18 cellular contexts compared by ENCODE assay signal in genomic region chr6:99130897-99131873, GRCh38.
A peak's percentile ranks its signal among the peaks of the same experiment; 100 is the strongest.
DNase-seq lines count a peak whose midpoint lies in the region; ATAC-seq and TF ChIP-seq lines count a peak whose summit lies in the region.
"Had no signal": no experiment of that assay in that cellular context is flagged by ENCODE, and none has a peak within 500 bp of the region (broad histone marks: within the 10 kb centered on the region; RNA-seq: fewer than 3 reads in every experiment).

No MANE protein-coding gene starts in this region.

- ATAC-seq in right cardiac atrium = no peak
- ATAC-seq in HG02678 (IDR thresholded peaks at IDR 0.05; ENCODE audit: unreplicated experiment) = no peak
- ATAC-seq: left lung had no signal

- 57% methylated on average over 15 of the region's 15 CpGs for WGBS in right cardiac atrium

- no peak overlapping the region for H3K27ac Mint-ChIP-seq in type B pancreatic cell
- H3K27ac Mint-ChIP-seq: activated naive CD8-positive, alpha-beta T cell treated with anti-CD3 and anti-CD28 coated beads, Interleukin-2, amount 10 ng/mL, durations not matched to agents 7 days and 5 days; activated T-cell treated with anti-CD3 and anti-CD28 coated beads, Interleukin-2, amount 50 U/mL, for 24 hours had no signal

- no peaks in the 10 kb centered on the region for H3K9me3 Mint-ChIP-seq in type B pancreatic cell
- H3K9me3 Mint-ChIP-seq: activated naive CD8-positive, alpha-beta T cell treated with anti-CD3 and anti-CD28 coated beads, Interleukin-2, amount 10 ng/mL, durations not matched to agents 7 days and 5 days; activated T-cell treated with anti-CD3 and anti-CD28 coated beads, Interleukin-2, amount 50 U/mL, for 24 hours had no signal

- no peak overlapping the region for H3K4me3 ChIP-seq in left ventricle myocardium inferior
- no peak overlapping the region for H3K4me3 ChIP-seq in right cardiac atrium (ENCODE audit: low read length)
- no peak overlapping the region for H3K4me3 ChIP-seq in brain microvascular endothelial cell (ENCODE audit: low read depth, low read length)
- H3K4me3 ChIP-seq: left lung, spleen had no signal

- H3K27ac ChIP-seq in left ventricle myocardium inferior (replicated peaks) = no peak overlapping the region
- H3K27ac ChIP-seq in right cardiac atrium (ENCODE audit: low read length) = no peak overlapping the region
- H3K27ac ChIP-seq in brain microvascular endothelial cell = no peak overlapping the region
- H3K27ac ChIP-seq: left lung, spleen had no signal

- intact Hi-C loops in left ventricle myocardium inferior (cut with micrococcal nuclease) (no loop called here), right cardiac atrium (cut with DNase I) (no loop called here)

- H3K4me1 ChIP-seq in left ventricle myocardium inferior = no peaks in the 10 kb centered on the region
- H3K4me1 ChIP-seq in right cardiac atrium (ENCODE audit: control insufficient read depth, insufficient read depth, low read length) = no peaks in the 10 kb centered on the region
- H3K4me1 ChIP-seq: left lung, spleen had no signal

- DNase-seq in left ventricle myocardium inferior (no peak), right cardiac atrium (no peak), NCI-H524 treated with DMSO at 0.1 percent for 48 hours (lab: John Stamatoyannopoulos, UW) (peak; percentile 84), brain microvascular endothelial cell (no peak), type B pancreatic cell (ENCODE audit: extremely low spot score, unreplicated experiment) (no peak), HPDE6-E6E7 (ENCODE audit: extremely low spot score) (no peak), amniotic stem cell (lab: John Stamatoyannopoulos, UW) (no peak)
- DNase-seq: activated naive CD8-positive, alpha-beta T cell treated with anti-CD3 and anti-CD28 coated beads, Interleukin-2, amount 10 ng/mL, durations not matched to agents 7 days and 5 days; activated T-cell treated with anti-CD3 and anti-CD28 coated beads, Interleukin-2, amount 50 U/mL, for 24 hours; central memory CD4-positive, alpha-beta T cell; KG1; left lung; NK-92 treated with Interleukin-12 subunit alpha and Interleukin-12 subunit beta, amount 100 ng/mL, for 24 hours; SIG-M5; spleen; stimulated activated naive CD4-positive, alpha-beta T cell; T1000 had no signal

- TF ChIP-seq CTCF in left ventricle myocardium inferior (IDR thresholded peaks at IDR 0.05; ENCODE audit: borderline replicate concordance) = peak; percentile 14
- peak; percentile 47 for TF ChIP-seq CTCF in brain microvascular endothelial cell (IDR thresholded peaks at IDR 0.05; ENCODE audit: low read depth, low read length, missing control alignments)
- peak; percentile 40 for TF ChIP-seq CTCF in type B pancreatic cell (conservative IDR thresholded peaks at IDR 0.05)

- peaks cover 4% of the 10 kb centered on the region for H3K27me3 Mint-ChIP-seq in type B pancreatic cell
- H3K27me3 Mint-ChIP-seq: activated naive CD8-positive, alpha-beta T cell treated with anti-CD3 and anti-CD28 coated beads, Interleukin-2, amount 10 ng/mL, durations not matched to agents 7 days and 5 days had no signal

- H3K36me3 Mint-ChIP-seq in type B pancreatic cell = no peaks in the 10 kb centered on the region
- H3K36me3 Mint-ChIP-seq: activated naive CD8-positive, alpha-beta T cell treated with anti-CD3 and anti-CD28 coated beads, Interleukin-2, amount 10 ng/mL, durations not matched to agents 7 days and 5 days had no signal

- no peaks in the 10 kb centered on the region for H3K4me1 Mint-ChIP-seq in type B pancreatic cell (ENCODE audit: unreplicated experiment)
- H3K4me1 Mint-ChIP-seq: activated naive CD8-positive, alpha-beta T cell treated with anti-CD3 and anti-CD28 coated beads, Interleukin-2, amount 10 ng/mL, durations not matched to agents 7 days and 5 days had no signal

- H3K36me3 ChIP-seq in left ventricle myocardium inferior (no peaks in the 10 kb centered on the region), brain microvascular endothelial cell (replicated peaks) (no peaks in the 10 kb centered on the region)
- H3K36me3 ChIP-seq: left lung, spleen had no signal

- in situ Hi-C loops in brain microvascular endothelial cell (cut with HindIII; ENCODE audit: low pct_ligation_motif_present, low sequenced_read_pairs) = no loop called here

- H3K4me3 Mint-ChIP-seq in type B pancreatic cell = no peak overlapping the region
- H3K4me3 Mint-ChIP-seq: activated naive CD8-positive, alpha-beta T cell treated with anti-CD3 and anti-CD28 coated beads, Interleukin-2, amount 10 ng/mL, durations not matched to agents 7 days and 5 days; activated T-cell treated with anti-CD3 and anti-CD28 coated beads, Interleukin-2, amount 50 U/mL, for 24 hours had no signal

- H3K9me3 ChIP-seq in left ventricle myocardium inferior (replicated peaks) = no peaks in the 10 kb centered on the region
- H3K9me3 ChIP-seq in right cardiac atrium (ENCODE audit: control insufficient read depth, low read length) = no peaks in the 10 kb centered on the region
- H3K9me3 ChIP-seq: left lung, spleen had no signal

- H3K27me3 ChIP-seq in left ventricle myocardium inferior (ENCODE audit: low read depth) = no peaks in the 10 kb centered on the region
- H3K27me3 ChIP-seq in right cardiac atrium (ENCODE audit: control insufficient read depth, insufficient read depth) = no peaks in the 10 kb centered on the region
- no peaks in the 10 kb centered on the region for H3K27me3 ChIP-seq in brain microvascular endothelial cell (replicated peaks)
- H3K27me3 ChIP-seq: left lung, spleen had no signal
